ENCODE assay signal across 15 cellular contexts in genomic region chr21:38476385-38476784, GRCh38. TPM values are rescaled to one million over a fixed set of nuclear protein-coding genes. Genes with fewer than 3 reads are reported as not detected.
A peak's percentile ranks its signal among the peaks of the same experiment; 100 is the strongest.
DNase-seq lines count a peak whose midpoint lies in the region; ATAC-seq, FAIRE-seq and TF ChIP-seq lines count a peak whose summit lies in the region.
"Had no signal": no experiment of that assay in that cellular context is flagged by ENCODE, and none has a peak within 500 bp of the region (broad histone marks: within the 10 kb centered on the region; RNA-seq: fewer than 3 reads in every experiment).

No MANE protein-coding gene starts in this region.

- no peak overlapping the region for H3K4me3 ChIP-seq in small intestine (ENCODE audit: low read depth in 1 of 2, low read length in 2 of 2)
- H3K4me3 ChIP-seq: MG63, SJSA1 had no signal

- peaks cover 12% of the 10 kb centered on the region for H3K27me3 Mint-ChIP-seq in mesothelial cell of epicardium (ENCODE audit: low read depth)

- no peak overlapping the region for H3K4me3 Mint-ChIP-seq in mesothelial cell of epicardium
- H3K4me3 Mint-ChIP-seq: activated T-helper 1 cell treated with anti-CD3 and anti-CD28 coated beads, Interleukin-12 subunit alpha, Interleukin-12 subunit beta, Interleukin-2, Interleukin-4 antibody, amounts not matched to agents 30 ng/mL and 10 ng/mL and 1 ng/mL, durations not matched to agents 14 hours and 24 hours and 36 hours; neural crest cell had no signal

- no peaks in the 10 kb centered on the region for H3K4me1 ChIP-seq in small intestine (ENCODE audit: control insufficient read depth in 2 of 2, insufficient read depth in 1 of 2, low read depth in 1 of 2, low read length in 1 of 2)
- H3K4me1 ChIP-seq: SJSA1 had no signal

- no peak for FAIRE-seq in small intestine (lab: Jason Lieb, UNC)

- no peak for TF ChIP-seq CTCF in VCaP (conservative IDR thresholded peaks at IDR 0.05)
- TF ChIP-seq CTCF in GM10248 (IDR thresholded peaks at IDR 0.05; ENCODE audit: control extremely low read depth, extremely low read depth, low read depth, missing control alignments): no peak
- TF ChIP-seq CTCF in mesothelial cell of epicardium (IDR thresholded peaks at IDR 0.05; ENCODE audit: unreplicated experiment): no peak

- no peaks in the 10 kb centered on the region for H3K9me3 Mint-ChIP-seq in mesothelial cell of epicardium
- H3K9me3 Mint-ChIP-seq: activated T-helper 1 cell treated with anti-CD3 and anti-CD28 coated beads, Interleukin-12 subunit alpha, Interleukin-12 subunit beta, Interleukin-2, Interleukin-4 antibody, amounts not matched to agents 30 ng/mL and 10 ng/mL and 1 ng/mL, durations not matched to agents 14 hours and 24 hours and 36 hours; neural crest cell had no signal

- no peaks in the 10 kb centered on the region for H3K9me3 ChIP-seq in small intestine (ENCODE audit: control insufficient read depth, low read depth)
- H3K9me3 ChIP-seq: MG63, SJSA1 had no signal

- CTCF ChIA-PET in GM10248 (lab: Yijun Ruan, JAX): no interaction called here

- no peaks in the 10 kb centered on the region for H3K36me3 Mint-ChIP-seq in mesothelial cell of epicardium

- WGBS in small intestine, 3 donors: 20 to 29% (median 23%) methylated on average over 12 of the region's 12 CpGs

- H3K27ac Mint-ChIP-seq in mesothelial cell of epicardium: no peak overlapping the region
- H3K27ac Mint-ChIP-seq: activated T-helper 1 cell treated with anti-CD3 and anti-CD28 coated beads, Interleukin-12 subunit alpha, Interleukin-12 subunit beta, Interleukin-2, Interleukin-4 antibody, amounts not matched to agents 30 ng/mL and 10 ng/mL and 1 ng/mL, durations not matched to agents 14 hours and 24 hours and 36 hours had no signal

- H3K36me3 ChIP-seq in small intestine (ENCODE audit: control insufficient read depth in 2 of 2, insufficient read depth in 2 of 2, low read length in 2 of 2): no peaks in the 10 kb centered on the region
- H3K36me3 ChIP-seq: MG63, SJSA1 had no signal

- POLR2A ChIA-PET in GM10248 (lab: Yijun Ruan, JAX): no interaction called here

- peaks cover 0 to 2% of the 10 kb centered on the region in 2 donors for H3K27me3 ChIP-seq in small intestine (ENCODE audit: control insufficient read depth in 2 of 2, insufficient read depth in 2 of 2, low read length in 2 of 2)
- H3K27me3 ChIP-seq: MG63, SJSA1 had no signal

- H3K27ac ChIP-seq in VCaP (peak overlapping the region; percentile 56), small intestine (ENCODE audit: low read depth in 1 of 2, low read length in 1 of 2) (peak overlapping the region in 1 of 2 donors; percentile 61)
- H3K27ac ChIP-seq: SJSA1 had no signal

- ATAC-seq in left colon (peak; percentile 73), HG03442 (IDR thresholded peaks at IDR 0.05; ENCODE audit: unreplicated experiment) (no peak)

- H3K4me1 Mint-ChIP-seq in mesothelial cell of epicardium: peaks cover 18% of the 10 kb centered on the region

- intact Hi-C loops in left colon (cut with DNase I, micrococcal nuclease): no loop called here

- DNase-seq in KG1 (lab: John Stamatoyannopoulos, UW): peak; percentile 81
- DNase-seq in left colon: no peak
- peak; percentile 11 for DNase-seq in small intestine
- DNase-seq in GM10248 (ENCODE audit: extremely low spot score): no peak
- no peak for DNase-seq in mesothelial cell of epicardium (ENCODE audit: low spot score in 2 of 2, unreplicated experiment in 2 of 2)
- no peak for DNase-seq in ureter (ENCODE audit: low spot score)
- DNase-seq: C1 segment of cervical spinal cord; MG63; NCI-H446 treated with DMSO at 0.1 percent for 48 hours; stimulated activated naive CD4-positive, alpha-beta T cell had no signal

RNA-seq across cellular contexts. Expression of gene ERG, which starts 21.9 kb away (rescaled TPM):
- total RNA-seq in left colon: 1 to 10 TPM; 3.5 to 5.0 TPM
- 10 to 100 TPM in 1 of 3 donors, 1 to 10 TPM in 1, under 1 TPM in 1; 0.22 to 10.8 (median 2.4) TPM for polyA plus RNA-seq in small intestine
- 2.5 to 3.1 TPM (median 3.0 TPM) in 3 replicates for total RNA-seq in mesothelial cell of epicardium
- total RNA-seq in ureter: 27.2 TPM
- total RNA-seq: activated T-helper 1 cell treated with anti-CD3 and anti-CD28 coated beads, Interleukin-12 subunit alpha, Interleukin-12 subunit beta, Interleukin-2, Interleukin-4 antibody, amounts not matched to agents 30 ng/mL and 10 ng/mL and 1 ng/mL, durations not matched to agents 14 hours and 24 hours and 36 hours had no signal

Comparison
In these comparisons a context has a peak if more than half of its experiments do, and no peak if none do; other contexts are left out.
1. DNase-seq: peak in KG1 (single experiment) and small intestine (single experiment); none in left colon (0 of 2), GM10248 (single experiment), mesothelial cell of epicardium (0 of 2) and ureter (single experiment).